Comparison of ENCODE assay signal across 7 cellular contexts in genomic region chr21:33403128-33403785, GRCh38. TPM values are rescaled to one million over a fixed set of nuclear protein-coding genes. Genes with fewer than 3 reads are reported as not detected.
DNase-seq lines count a peak whose midpoint lies in the region; ATAC-seq, FAIRE-seq and TF ChIP-seq lines count a peak whose summit lies in the region.

Gene IFNGR2 (plus strand): TSS chr21:33403413. CDS start chr21:33403544, 131 bp downstream.

- H3K36me3 Mint-ChIP-seq in WTC11: peaks cover 2% of the 10 kb centered on the region; the same call in 1 of the 2 replicates
- no peaks in the 10 kb centered on the region for H3K36me3 Mint-ChIP-seq in stimulated activated effector memory CD8-positive, alpha-beta T cell treated with anti-CD3 and anti-CD28 coated beads, Interleukin-12 subunit alpha, Interleukin-12 subunit beta, amount 100 ng/mL, for 72 hours

- peak within 1 kb of the TSS; percentile 87 for H3K4me2 ChIP-seq in HepG2 (ENCODE audit: low read depth, low read length)

- ATAC-seq in HG03432 (IDR thresholded peaks at IDR 0.05; ENCODE audit: unreplicated experiment): peak; percentile 44
- ATAC-seq in WTC11: peak; percentile 23
- peak; percentile 54 for ATAC-seq in HepG2
- ATAC-seq in stimulated activated effector memory CD8-positive, alpha-beta T cell treated with anti-CD3 and anti-CD28 coated beads, Interleukin-12 subunit alpha, Interleukin-12 subunit beta, amount 100 ng/mL, for 72 hours: peak; percentile 50
- no peak for ATAC-seq in HG03139 (IDR thresholded peaks at IDR 0.05; ENCODE audit: unreplicated experiment)

- intact Hi-C loops in HepG2 (cut with micrococcal nuclease; ENCODE audit: unreplicated experiment): loop anchor here (5.0 kb wide), 1 partner anchor 41 kb away; no protein-coding TSS in a partner anchor

- in situ Hi-C loops in GM13976 (cut with MboI; ENCODE audit: low sequenced_read_pairs, unreplicated experiment) (no loop called here), HepG2 (cut with HindIII; ENCODE audit: extremely low pct_ligation_motif_present, low pct_unique_long_range_greater_than_20kb) (no loop called here)

- H3K4me3 Mint-ChIP-seq in WTC11: peak within 1 kb of the TSS; percentile 90
- H3K4me3 Mint-ChIP-seq in stimulated activated effector memory CD8-positive, alpha-beta T cell treated with anti-CD3 and anti-CD28 coated beads, Interleukin-12 subunit alpha, Interleukin-12 subunit beta, amount 100 ng/mL, for 72 hours: peak within 1 kb of the TSS; percentile 63

- TF ChIP-seq RAD21 in HepG2 (CRISPR knock-in tag; IDR thresholded peaks at IDR 0.05): no peak

- H2AFZ ChIP-seq in HepG2 (ENCODE audit: low read length): no peak within 1 kb of the TSS

- under 1% methylated on average over 23 of the region's 89 CpGs for WGBS in HepG2 (ENCODE audit: low lambda C conversion rate)

- H3K27me3 Mint-ChIP-seq in WTC11 (ENCODE audit: low read depth): no peaks in the 10 kb centered on the region

- POLR2A ChIA-PET in WTC11 (lab: Charles Lee): interaction anchor here (1.5 kb wide), 1 partner anchor 79 kb away, joined by 4 read pairs; the partner anchor contains the start of gene IFNAR1
- POLR2A ChIA-PET in HepG2 (lab: Yijun Ruan, JAX): interaction anchor here (0.9 to 3.2 kb wide), 8 partner anchors 10 to 88 kb away, joined by 5 to 29 read pairs (median 6); partner anchors contain the start of genes DNAJC28 and IFNAR1

- peaks cover 52% of the 10 kb centered on the region for H3K4me1 ChIP-seq in HepG2 (ENCODE audit: insufficient read depth, low read length)

- no peak for TF ChIP-seq CTCF in GM13976 (IDR thresholded peaks at IDR 0.05; ENCODE audit: borderline replicate concordance, control extremely low read depth, extremely low read depth, insufficient read depth, missing control alignments)
- no peak for TF ChIP-seq CTCF in WTC11 (IDR thresholded peaks at IDR 0.05)
- TF ChIP-seq CTCF in HepG2 (CRISPR knock-in tag; IDR thresholded peaks at IDR 0.05): no peak

- H4K20me1 ChIP-seq in HepG2 (ENCODE audit: insufficient read depth, low read length): no peaks in the 10 kb centered on the region

- peaks cover 0 to 8% of the 10 kb centered on the region in 2 experiments; a peak in 1 of 5 replicates for H3K36me3 ChIP-seq in HepG2 (replicated peaks in 1 of 2; ENCODE audit: control insufficient read depth in 1 of 2, insufficient read depth in 2 of 2, low read length in 2 of 2)

- peak within 1 kb of the TSS; percentile 79 for H3K27ac ChIP-seq in HepG2 (ENCODE audit: extremely low read length, insufficient read depth, low read length)

- H3K79me2 ChIP-seq in HepG2 (ENCODE audit: insufficient read depth, low read length): peaks cover 43% of the 10 kb centered on the region

- BruUV-seq in HepG2 (replicated peaks; lab: Mats Ljungman, UMichigan): no TSS peak

- peak within 1 kb of the TSS; percentile 90 for H3K27ac Mint-ChIP-seq in WTC11
- H3K27ac Mint-ChIP-seq in stimulated activated effector memory CD8-positive, alpha-beta T cell treated with anti-CD3 and anti-CD28 coated beads, Interleukin-12 subunit alpha, Interleukin-12 subunit beta, amount 100 ng/mL, for 72 hours: no peak within 1 kb of the TSS

- H3K27me3 ChIP-seq in HepG2 (ENCODE audit: control insufficient read depth in 1 of 2, insufficient read depth in 2 of 2, low read length in 2 of 2): no peaks in the 10 kb centered on the region; a peak in 1 of 5 replicates

- peak within 1 kb of the TSS; percentile 96 for H3K9ac ChIP-seq in HepG2 (ENCODE audit: insufficient read depth, low read depth, low read length)

- H3K4me3 ChIP-seq in HepG2 (replicated peaks in 1 of 3; ENCODE audit: insufficient read depth in 1 of 3, low read depth in 2 of 3, low read length in 3 of 3): peak within 1 kb of the TSS; percentile 85 to 97 (median 95)

- H3K9me3 Mint-ChIP-seq in WTC11: no peaks in the 10 kb centered on the region
- H3K9me3 Mint-ChIP-seq in stimulated activated effector memory CD8-positive, alpha-beta T cell treated with anti-CD3 and anti-CD28 coated beads, Interleukin-12 subunit alpha, Interleukin-12 subunit beta, amount 100 ng/mL, for 72 hours: no peaks in the 10 kb centered on the region

- no peaks in the 10 kb centered on the region for H3K9me3 ChIP-seq in HepG2 (ENCODE audit: low read length)

- no peak for FAIRE-seq in HepG2 (lab: Jason Lieb, UNC)

- CTCF ChIA-PET in WTC11 (lab: Charles Lee): interaction anchor here (0.6 to 1.4 kb wide), 2 partner anchors 42 to 43 kb away, joined by 4 to 9 read pairs; no protein-coding TSS in a partner anchor
- CTCF ChIA-PET in HepG2 (lab: Yijun Ruan, JAX; ENCODE audit: low intra/inter-chr PET ratio, low total read pairs): no interaction called here

- TF ChIP-seq POLR2A in HepG2 (IDR thresholded peaks at IDR 0.05; ENCODE audit: insufficient read depth in 1 of 2, low read depth in 2 of 2, low read length in 2 of 2): peak in 1 of 2 experiments; percentile 64; a peak in 2 of 4 replicates

- no peak for TF ChIP-seq EP300 in HepG2 (IDR thresholded peaks at IDR 0.05; ENCODE audit: low read depth in 2 of 2, low read length in 2 of 2)
- no peak for TF ChIP-seq EP300 in HepG2 (CRISPR knock-in tag; IDR thresholded peaks at IDR 0.05; ENCODE audit: borderline replicate concordance)

- peaks cover 17% of the 10 kb centered on the region for H3K4me1 Mint-ChIP-seq in WTC11
- peaks cover 12% of the 10 kb centered on the region for H3K4me1 Mint-ChIP-seq in stimulated activated effector memory CD8-positive, alpha-beta T cell treated with anti-CD3 and anti-CD28 coated beads, Interleukin-12 subunit alpha, Interleukin-12 subunit beta, amount 100 ng/mL, for 72 hours

- peak; percentile 83 for DNase-seq in GM13976 (ENCODE audit: low spot score)
- DNase-seq in WTC11 (ENCODE audit: low spot score): peak; percentile 37
- DNase-seq in dermis microvascular lymphatic vessel endothelial cell (ENCODE audit: low read depth in 2 of 2): peak in 1 of 2 donors; percentile 57
- DNase-seq in HepG2 (ENCODE audit: low spot score): no peak
- DNase-seq in stimulated activated effector memory CD8-positive, alpha-beta T cell treated with anti-CD3 and anti-CD28 coated beads, Interleukin-12 subunit alpha, Interleukin-12 subunit beta, amount 100 ng/mL, for 72 hours (ENCODE audit: low spot score in 2 of 2): no peak

TF ChIP-seq in HepG2, 621 proteins besides CTCF, POLR2A, EP300 and RAD21 (continues in another document):
- TF ChIP-seq DDIT3 (CRISPR knock-in tag; IDR thresholded peaks at IDR 0.05): no peak
- TF ChIP-seq IKZF5 (CRISPR knock-in tag; IDR thresholded peaks at IDR 0.05): no peak
- peak; percentile 67; the same call in 1 of the 2 replicates for TF ChIP-seq PATZ1 (CRISPR knock-in tag; IDR thresholded peaks at IDR 0.05)
- TF ChIP-seq ZNF546 (CRISPR knock-in tag; conservative IDR thresholded peaks at IDR 0.05): no peak

RNA-seq across cellular contexts. Expression of gene IFNGR2, which starts in this region (rescaled TPM):
- 34.1 to 37.3 TPM (median 35.7 TPM) in 3 replicates for total RNA-seq in WTC11 (2021)
- 47.1 and 62.1 TPM in 2 replicates for total RNA-seq in dermis microvascular lymphatic vessel endothelial cell
- 50.3 and 61.3 TPM in 2 replicates for total RNA-seq in HepG2 (2016; rRNA removed; fragmentation: Illumina TruSeq; extraction: Trizol)
- total RNA-seq in HepG2 (2016; cell fraction: cytosol; rRNA removed; fragmentation: Illumina TruSeq; extraction: Trizol; ENCODE audit: low read depth): 140 and 148 TPM in 2 replicates
- total RNA-seq in HepG2 (2016; cell fraction: insoluble cytoplasmic fraction; rRNA removed; fragmentation: Illumina TruSeq; extraction: Trizol): 49.5 and 63.1 TPM in 2 replicates
- 200 and 205 TPM in 2 replicates for total RNA-seq in HepG2 (2016; cell fraction: membrane; rRNA removed; fragmentation: Illumina TruSeq; extraction: Trizol)
- total RNA-seq in HepG2 (2016; cell fraction: nucleus; rRNA removed; fragmentation: Illumina TruSeq; extraction: Trizol): 31.5 and 38.1 TPM in 2 replicates
- polyA plus RNA-seq in HepG2 (2011; rRNA removed): 107 and 117 TPM in 2 replicates
- 81.1 and 96.5 TPM in 2 replicates for polyA plus RNA-seq in HepG2 (2011; cell fraction: cytosol; rRNA removed)
- polyA plus RNA-seq in HepG2 (2011; cell fraction: nucleus; rRNA removed): 29.9 and 35.2 TPM in 2 replicates
- polyA plus RNA-seq in HepG2 (2012): 58.6 and 61.4 TPM in 2 replicates
- polyA plus RNA-seq in HepG2 (2016; cell fraction: cytosol; fragmentation: Illumina TruSeq; extraction: Trizol; ENCODE audit: low read depth): 168 and 186 TPM in 2 replicates
- polyA plus RNA-seq in HepG2 (2016; cell fraction: insoluble cytoplasmic fraction; fragmentation: Illumina TruSeq; extraction: Trizol; ENCODE audit: low read depth): 61.0 and 68.1 TPM in 2 replicates
- polyA plus RNA-seq in HepG2 (2016; cell fraction: membrane; fragmentation: Illumina TruSeq; extraction: Trizol; ENCODE audit: low read depth): 212 and 216 TPM in 2 replicates
- polyA plus RNA-seq in HepG2 (2016; cell fraction: nucleus; fragmentation: Illumina TruSeq; extraction: Trizol; ENCODE audit: insufficient read depth, low read depth): 64.8 and 65.1 TPM in 2 replicates
- 86.4 and 152 TPM in 2 replicates for polyA minus RNA-seq in HepG2 (2011; rRNA and poly(A)+ RNA removed; ENCODE audit: low replicate concordance)
- 57.1 and 57.5 TPM in 2 replicates for polyA minus RNA-seq in HepG2 (2011; cell fraction: cytosol; rRNA and poly(A)+ RNA removed)
- 23.6 and 27.8 TPM in 2 replicates for polyA minus RNA-seq in HepG2 (2011; cell fraction: nucleus; rRNA and poly(A)+ RNA removed)

Comparison
In these comparisons a context has a peak if more than half of its experiments do, and no peak if none do; other contexts are left out.
1. DNase-seq: peak in GM13976 (single experiment) and WTC11 (single experiment); none in HepG2 (single experiment) and stimulated activated effector memory CD8-positive, alpha-beta T cell treated with anti-CD3 and anti-CD28 coated beads, Interleukin-12 subunit alpha, Interleukin-12 subunit beta, amount 100 ng/mL, for 72 hours (0 of 2).